In the genomic region with DNA sequence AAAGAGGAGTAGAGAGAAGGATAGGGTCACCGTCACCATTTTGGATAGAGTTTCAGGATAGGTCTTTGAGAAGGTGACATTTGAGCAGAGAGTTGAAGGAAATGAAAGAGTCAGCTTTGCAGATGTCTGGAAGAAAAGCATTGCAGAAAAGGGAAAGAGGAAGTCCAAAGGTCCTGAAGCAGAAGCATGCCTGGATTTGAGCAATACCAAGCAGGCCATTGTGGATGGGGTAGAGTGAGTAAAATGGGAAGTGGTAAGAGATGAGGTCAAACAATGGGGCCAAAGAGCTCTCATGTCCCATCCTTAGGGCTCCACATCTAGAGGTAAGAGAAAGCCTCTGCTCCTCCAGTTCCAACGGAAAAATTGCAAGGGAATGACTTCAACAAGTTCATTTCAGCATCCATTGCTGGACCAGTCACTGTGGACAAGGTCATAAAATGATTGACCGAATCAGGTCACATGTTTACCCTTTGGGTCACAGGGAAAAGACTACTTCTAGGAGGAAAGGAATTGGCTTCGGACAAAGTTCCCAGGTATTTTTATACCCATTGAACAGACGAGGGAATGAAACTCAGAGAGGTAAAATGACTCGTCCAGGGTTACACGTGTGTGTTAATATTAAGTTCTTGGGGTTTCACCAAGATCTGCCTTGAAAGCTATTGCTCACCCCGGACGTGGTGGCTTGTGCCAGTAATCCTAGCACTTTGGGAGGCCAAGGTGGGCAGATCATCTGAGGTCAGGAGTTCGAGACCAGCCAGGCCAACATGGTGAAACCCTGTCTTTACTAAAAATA, we compare ENCODE assay signal across 1 cellular context.
TF ChIP-seq lines count a peak whose summit lies in the region.

No MANE protein-coding gene starts in this region.

TF ChIP-seq in HepG2, 621 proteins besides CTCF, POLR2A, EP300 and RAD21 (continued from another document and continues in another):
- TF ChIP-seq, protein P1, sequence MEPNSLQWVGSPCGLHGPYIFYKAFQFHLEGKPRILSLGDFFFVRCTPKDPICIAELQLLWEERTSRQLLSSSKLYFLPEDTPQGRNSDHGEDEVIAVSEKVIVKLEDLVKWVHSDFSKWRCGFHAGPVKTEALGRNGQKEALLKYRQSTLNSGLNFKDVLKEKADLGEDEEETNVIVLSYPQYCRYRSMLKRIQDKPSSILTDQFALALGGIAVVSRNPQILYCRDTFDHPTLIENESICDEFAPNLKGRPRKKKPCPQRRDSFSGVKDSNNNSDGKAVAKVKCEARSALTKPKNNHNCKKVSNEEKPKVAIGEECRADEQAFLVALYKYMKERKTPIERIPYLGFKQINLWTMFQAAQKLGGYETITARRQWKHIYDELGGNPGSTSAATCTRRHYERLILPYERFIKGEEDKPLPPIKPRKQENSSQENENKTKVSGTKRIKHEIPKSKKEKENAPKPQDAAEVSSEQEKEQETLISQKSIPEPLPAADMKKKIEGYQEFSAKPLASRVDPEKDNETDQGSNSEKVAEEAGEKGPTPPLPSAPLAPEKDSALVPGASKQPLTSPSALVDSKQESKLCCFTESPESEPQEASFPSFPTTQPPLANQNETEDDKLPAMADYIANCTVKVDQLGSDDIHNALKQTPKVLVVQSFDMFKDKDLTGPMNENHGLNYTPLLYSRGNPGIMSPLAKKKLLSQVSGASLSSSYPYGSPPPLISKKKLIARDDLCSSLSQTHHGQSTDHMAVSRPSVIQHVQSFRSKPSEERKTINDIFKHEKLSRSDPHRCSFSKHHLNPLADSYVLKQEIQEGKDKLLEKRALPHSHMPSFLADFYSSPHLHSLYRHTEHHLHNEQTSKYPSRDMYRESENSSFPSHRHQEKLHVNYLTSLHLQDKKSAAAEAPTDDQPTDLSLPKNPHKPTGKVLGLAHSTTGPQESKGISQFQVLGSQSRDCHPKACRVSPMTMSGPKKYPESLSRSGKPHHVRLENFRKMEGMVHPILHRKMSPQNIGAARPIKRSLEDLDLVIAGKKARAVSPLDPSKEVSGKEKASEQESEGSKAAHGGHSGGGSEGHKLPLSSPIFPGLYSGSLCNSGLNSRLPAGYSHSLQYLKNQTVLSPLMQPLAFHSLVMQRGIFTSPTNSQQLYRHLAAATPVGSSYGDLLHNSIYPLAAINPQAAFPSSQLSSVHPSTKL (CRISPR knock-in tag; IDR thresholded peaks at IDR 0.05), result peak; percentile 53; the same call in 1 of the 2 replicates
- no peak for TF ChIP-seq SMAD3 (CRISPR knock-in tag; IDR thresholded peaks at IDR 0.05)
- no peak for TF ChIP-seq CENPX (CRISPR knock-in tag; IDR thresholded peaks at IDR 0.05)
- TF ChIP-seq, protein P2, sequence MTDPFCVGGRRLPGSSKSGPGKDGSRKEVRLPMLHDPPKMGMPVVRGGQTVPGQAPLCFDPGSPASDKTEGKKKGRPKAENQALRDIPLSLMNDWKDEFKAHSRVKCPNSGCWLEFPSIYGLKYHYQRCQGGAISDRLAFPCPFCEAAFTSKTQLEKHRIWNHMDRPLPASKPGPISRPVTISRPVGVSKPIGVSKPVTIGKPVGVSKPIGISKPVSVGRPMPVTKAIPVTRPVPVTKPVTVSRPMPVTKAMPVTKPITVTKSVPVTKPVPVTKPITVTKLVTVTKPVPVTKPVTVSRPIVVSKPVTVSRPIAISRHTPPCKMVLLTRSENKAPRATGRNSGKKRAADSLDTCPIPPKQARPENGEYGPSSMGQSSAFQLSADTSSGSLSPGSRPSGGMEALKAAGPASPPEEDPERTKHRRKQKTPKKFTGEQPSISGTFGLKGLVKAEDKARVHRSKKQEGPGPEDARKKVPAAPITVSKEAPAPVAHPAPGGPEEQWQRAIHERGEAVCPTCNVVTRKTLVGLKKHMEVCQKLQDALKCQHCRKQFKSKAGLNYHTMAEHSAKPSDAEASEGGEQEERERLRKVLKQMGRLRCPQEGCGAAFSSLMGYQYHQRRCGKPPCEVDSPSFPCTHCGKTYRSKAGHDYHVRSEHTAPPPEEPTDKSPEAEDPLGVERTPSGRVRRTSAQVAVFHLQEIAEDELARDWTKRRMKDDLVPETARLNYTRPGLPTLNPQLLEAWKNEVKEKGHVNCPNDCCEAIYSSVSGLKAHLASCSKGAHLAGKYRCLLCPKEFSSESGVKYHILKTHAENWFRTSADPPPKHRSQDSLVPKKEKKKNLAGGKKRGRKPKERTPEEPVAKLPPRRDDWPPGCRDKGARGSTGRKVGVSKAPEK (CRISPR knock-in tag; IDR thresholded peaks at IDR 0.05; ENCODE audit: borderline replicate concordance), result no peak
- TF ChIP-seq SOX13 (IDR thresholded peaks at IDR 0.05), result no peak
- peak in 1 of 2 experiments; percentile 32; a peak in 1 of 4 replicates for TF ChIP-seq SOX13 (CRISPR knock-in tag; conservative IDR thresholded peaks at IDR 0.05 in 1 of 2, IDR thresholded peaks at IDR 0.05 in 1 of 2)
- peak; percentile 51; the same call in 1 of the 2 replicates for TF ChIP-seq ELF3 (CRISPR knock-in tag; IDR thresholded peaks at IDR 0.05)
- no peak for TF ChIP-seq HNRNPK (IDR thresholded peaks at IDR 0.05; ENCODE audit: low read depth, low read length, poor library complexity, severe bottlenecking)
- no peak for TF ChIP-seq ZNF484 (CRISPR knock-in tag; IDR thresholded peaks at IDR 0.05; ENCODE audit: borderline replicate concordance, low read depth)
- no peak for TF ChIP-seq ZSCAN20 (CRISPR knock-in tag; IDR thresholded peaks at IDR 0.05; ENCODE audit: borderline replicate concordance)
- no peak for TF ChIP-seq FOXP1 (IDR thresholded peaks at IDR 0.05)
- TF ChIP-seq FOXP1 (CRISPR knock-in tag; IDR thresholded peaks at IDR 0.05), result no peak
- peak; percentile 26; the same call in 1 of the 2 replicates for TF ChIP-seq CEBPB (IDR thresholded peaks at IDR 0.05; ENCODE audit: borderline replicate concordance, low read depth, low read length)
- TF ChIP-seq RARA (CRISPR knock-in tag; IDR thresholded peaks at IDR 0.05), result 0 out of 2 replicates have a peak, but pooled peaks have one; percentile 24
- TF ChIP-seq SP140L (CRISPR knock-in tag; IDR thresholded peaks at IDR 0.05; ENCODE audit: borderline replicate concordance), result no peak
- TF ChIP-seq DMAP1 (CRISPR knock-in tag; IDR thresholded peaks at IDR 0.05), result no peak
- TF ChIP-seq TBX3 (IDR thresholded peaks at IDR 0.05; ENCODE audit: borderline replicate concordance), result no peak
- TF ChIP-seq, protein P3, sequence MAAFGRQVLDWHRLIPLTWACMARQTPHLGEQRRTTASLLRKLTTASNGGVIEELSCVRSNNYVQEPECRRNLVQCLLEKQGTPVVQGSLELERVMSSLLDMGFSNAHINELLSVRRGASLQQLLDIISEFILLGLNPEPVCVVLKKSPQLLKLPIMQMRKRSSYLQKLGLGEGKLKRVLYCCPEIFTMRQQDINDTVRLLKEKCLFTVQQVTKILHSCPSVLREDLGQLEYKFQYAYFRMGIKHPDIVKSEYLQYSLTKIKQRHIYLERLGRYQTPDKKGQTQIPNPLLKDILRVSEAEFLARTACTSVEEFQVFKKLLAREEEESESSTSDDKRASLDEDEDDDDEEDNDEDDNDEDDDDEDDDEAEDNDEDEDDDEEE (CRISPR knock-in tag; IDR thresholded peaks at IDR 0.05), result peak; percentile 68; the same call in 1 of the 2 replicates
- TF ChIP-seq CBX1 (IDR thresholded peaks at IDR 0.05; ENCODE audit: low read depth), result no peak
- TF ChIP-seq ZNF883 (CRISPR knock-in tag; IDR thresholded peaks at IDR 0.05; ENCODE audit: not compliant biosample characterization), result no peak
- TF ChIP-seq ZNF564 (CRISPR knock-in tag; IDR thresholded peaks at IDR 0.05), result no peak
- TF ChIP-seq ZNF879 (CRISPR knock-in tag; IDR thresholded peaks at IDR 0.05), result no peak
- TF ChIP-seq, protein P4, sequence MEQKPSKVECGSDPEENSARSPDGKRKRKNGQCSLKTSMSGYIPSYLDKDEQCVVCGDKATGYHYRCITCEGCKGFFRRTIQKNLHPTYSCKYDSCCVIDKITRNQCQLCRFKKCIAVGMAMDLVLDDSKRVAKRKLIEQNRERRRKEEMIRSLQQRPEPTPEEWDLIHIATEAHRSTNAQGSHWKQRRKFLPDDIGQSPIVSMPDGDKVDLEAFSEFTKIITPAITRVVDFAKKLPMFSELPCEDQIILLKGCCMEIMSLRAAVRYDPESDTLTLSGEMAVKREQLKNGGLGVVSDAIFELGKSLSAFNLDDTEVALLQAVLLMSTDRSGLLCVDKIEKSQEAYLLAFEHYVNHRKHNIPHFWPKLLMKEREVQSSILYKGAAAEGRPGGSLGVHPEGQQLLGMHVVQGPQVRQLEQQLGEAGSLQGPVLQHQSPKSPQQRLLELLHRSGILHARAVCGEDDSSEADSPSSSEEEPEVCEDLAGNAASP (CRISPR knock-in tag; IDR thresholded peaks at IDR 0.05; ENCODE audit: borderline replicate concordance), result peak; percentile 7; the same call in 1 of the 2 replicates
- no peak for TF ChIP-seq MEF2D (CRISPR knock-in tag; IDR thresholded peaks at IDR 0.05)
- TF ChIP-seq, protein P5, sequence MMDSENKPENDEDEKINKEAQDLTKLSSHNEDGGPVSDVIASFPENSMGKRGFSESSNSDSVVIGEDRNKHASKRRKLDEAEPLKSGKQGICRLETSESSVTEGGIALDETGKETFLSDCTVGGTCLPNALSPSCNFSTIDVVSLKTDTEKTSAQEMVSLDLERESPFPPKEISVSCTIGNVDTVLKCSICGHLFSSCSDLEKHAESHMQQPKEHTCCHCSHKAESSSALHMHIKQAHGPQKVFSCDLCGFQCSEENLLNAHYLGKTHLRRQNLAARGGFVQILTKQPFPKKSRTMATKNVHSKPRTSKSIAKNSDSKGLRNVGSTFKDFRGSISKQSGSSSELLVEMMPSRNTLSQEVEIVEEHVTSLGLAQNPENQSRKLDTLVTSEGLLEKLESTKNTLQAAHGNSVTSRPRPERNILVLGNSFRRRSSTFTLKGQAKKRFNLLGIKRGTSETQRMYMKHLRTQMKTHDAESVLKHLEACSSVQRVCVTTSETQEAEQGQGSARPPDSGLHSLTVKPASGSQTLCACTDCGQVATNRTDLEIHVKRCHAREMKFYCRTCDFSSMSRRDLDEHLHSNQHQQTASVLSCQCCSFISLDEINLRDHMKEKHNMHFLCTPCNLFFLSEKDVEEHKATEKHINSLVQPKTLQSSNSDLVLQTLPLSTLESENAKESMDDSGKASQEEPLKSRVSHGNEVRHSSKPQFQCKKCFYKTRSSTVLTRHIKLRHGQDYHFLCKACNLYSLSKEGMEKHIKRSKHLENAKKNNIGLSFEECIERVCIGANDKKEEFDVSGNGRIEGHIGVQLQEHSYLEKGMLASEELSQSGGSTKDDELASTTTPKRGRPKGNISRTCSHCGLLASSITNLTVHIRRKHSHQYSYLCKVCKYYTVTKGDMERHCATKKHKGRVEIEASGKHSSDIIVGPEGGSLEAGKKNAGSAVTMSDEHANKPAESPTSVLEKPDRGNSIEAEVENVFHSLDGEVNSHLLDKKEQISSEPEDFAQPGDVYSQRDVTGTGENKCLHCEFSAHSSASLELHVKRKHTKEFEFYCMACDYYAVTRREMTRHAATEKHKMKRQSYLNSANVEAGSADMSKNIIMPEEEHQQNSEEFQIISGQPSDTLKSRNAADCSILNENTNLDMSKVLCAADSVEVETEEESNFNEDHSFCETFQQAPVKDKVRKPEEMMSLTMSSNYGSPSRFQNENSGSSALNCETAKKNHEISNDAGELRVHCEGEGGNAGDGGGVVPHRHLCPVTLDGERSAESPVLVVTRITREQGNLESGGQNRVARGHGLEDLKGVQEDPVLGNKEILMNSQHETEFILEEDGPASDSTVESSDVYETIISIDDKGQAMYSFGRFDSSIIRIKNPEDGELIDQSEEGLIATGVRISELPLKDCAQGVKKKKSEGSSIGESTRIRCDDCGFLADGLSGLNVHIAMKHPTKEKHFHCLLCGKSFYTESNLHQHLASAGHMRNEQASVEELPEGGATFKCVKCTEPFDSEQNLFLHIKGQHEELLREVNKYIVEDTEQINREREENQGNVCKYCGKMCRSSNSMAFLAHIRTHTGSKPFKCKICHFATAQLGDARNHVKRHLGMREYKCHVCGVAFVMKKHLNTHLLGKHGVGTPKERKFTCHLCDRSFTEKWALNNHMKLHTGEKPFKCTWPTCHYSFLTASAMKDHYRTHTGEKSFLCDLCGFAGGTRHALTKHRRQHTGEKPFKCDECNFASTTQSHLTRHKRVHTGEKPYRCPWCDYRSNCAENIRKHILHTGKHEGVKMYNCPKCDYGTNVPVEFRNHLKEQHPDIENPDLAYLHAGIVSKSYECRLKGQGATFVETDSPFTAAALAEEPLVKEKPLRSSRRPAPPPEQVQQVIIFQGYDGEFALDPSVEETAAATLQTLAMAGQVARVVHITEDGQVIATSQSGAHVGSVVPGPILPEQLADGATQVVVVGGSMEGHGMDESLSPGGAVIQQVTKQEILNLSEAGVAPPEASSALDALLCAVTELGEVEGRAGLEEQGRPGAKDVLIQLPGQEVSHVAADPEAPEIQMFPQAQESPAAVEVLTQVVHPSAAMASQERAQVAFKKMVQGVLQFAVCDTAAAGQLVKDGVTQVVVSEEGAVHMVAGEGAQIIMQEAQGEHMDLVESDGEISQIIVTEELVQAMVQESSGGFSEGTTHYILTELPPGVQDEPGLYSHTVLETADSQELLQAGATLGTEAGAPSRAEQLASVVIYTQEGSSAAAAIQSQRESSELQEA (CRISPR knock-in tag; IDR thresholded peaks at IDR 0.05; ENCODE audit: not compliant biosample characterization), result no peak
- 0 out of 2 replicates have a peak, but pooled peaks have one; percentile 17 for TF ChIP-seq SOX5 (CRISPR knock-in tag; IDR thresholded peaks at IDR 0.05; ENCODE audit: borderline replicate concordance)
- 0 out of 2 replicates have a peak, but pooled peaks have one; percentile 15 for TF ChIP-seq GATAD2A (CRISPR knock-in tag; IDR thresholded peaks at IDR 0.05)
- no peak for TF ChIP-seq ZNF577 (CRISPR knock-in tag; IDR thresholded peaks at IDR 0.05; ENCODE audit: borderline replicate concordance, low read depth)
- TF ChIP-seq NFATC3 (CRISPR knock-in tag; IDR thresholded peaks at IDR 0.05), result no peak
- no peak for TF ChIP-seq ZNF607 (CRISPR knock-in tag; IDR thresholded peaks at IDR 0.05; ENCODE audit: borderline replicate concordance)
- TF ChIP-seq SMAD9 (CRISPR knock-in tag; IDR thresholded peaks at IDR 0.05), result no peak
- no peak; the same call in 1 of the 2 replicates for TF ChIP-seq ZMYM2 (CRISPR knock-in tag; IDR thresholded peaks at IDR 0.05)
- TF ChIP-seq MAFK (conservative IDR thresholded peaks at IDR 0.05 in 1 of 2, IDR thresholded peaks at IDR 0.05 in 1 of 2; ENCODE audit: low read length in 2 of 2), result no peak
- no peak for TF ChIP-seq IKZF4 (CRISPR knock-in tag; IDR thresholded peaks at IDR 0.05; ENCODE audit: borderline replicate concordance, low read depth, not compliant biosample characterization)
- TF ChIP-seq, protein P6, sequence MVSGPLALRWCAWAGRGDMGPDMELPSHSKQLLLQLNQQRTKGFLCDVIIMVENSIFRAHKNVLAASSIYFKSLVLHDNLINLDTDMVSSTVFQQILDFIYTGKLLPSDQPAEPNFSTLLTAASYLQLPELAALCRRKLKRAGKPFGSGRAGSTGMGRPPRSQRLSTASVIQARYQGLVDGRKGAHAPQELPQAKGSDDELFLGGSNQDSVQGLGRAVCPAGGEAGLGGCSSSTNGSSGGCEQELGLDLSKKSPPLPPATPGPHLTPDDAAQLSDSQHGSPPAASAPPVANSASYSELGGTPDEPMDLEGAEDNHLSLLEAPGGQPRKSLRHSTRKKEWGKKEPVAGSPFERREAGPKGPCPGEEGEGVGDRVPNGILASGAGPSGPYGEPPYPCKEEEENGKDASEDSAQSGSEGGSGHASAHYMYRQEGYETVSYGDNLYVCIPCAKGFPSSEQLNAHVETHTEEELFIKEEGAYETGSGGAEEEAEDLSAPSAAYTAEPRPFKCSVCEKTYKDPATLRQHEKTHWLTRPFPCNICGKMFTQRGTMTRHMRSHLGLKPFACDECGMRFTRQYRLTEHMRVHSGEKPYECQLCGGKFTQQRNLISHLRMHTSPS (CRISPR knock-in tag; IDR thresholded peaks at IDR 0.05; ENCODE audit: low read depth), result no peak
